10 cellular contexts compared by ENCODE assay signal in genomic region chr12:111274820-111275219, GRCh38.
DNase-seq lines count a peak whose midpoint lies in the region; ATAC-seq and TF ChIP-seq lines count a peak whose summit lies in the region.
"Had no signal": no experiment of that assay in that cellular context is flagged by ENCODE, and none has a peak within 500 bp of the region (broad histone marks: within the 10 kb centered on the region; RNA-seq: fewer than 3 reads in every experiment).

No MANE protein-coding gene starts in this region.

- peaks cover 34% of the 10 kb centered on the region for H3K27me3 Mint-ChIP-seq in MCF 10A (ENCODE audit: insufficient read depth, unreplicated experiment)

- DNase-seq in MCF 10A (ENCODE audit: unreplicated experiment) (peak; percentile 14), breast epithelium (ENCODE audit: low spot score in 2 of 2) (no peak), NB4 (ENCODE audit: low read depth) (peak; percentile 48), dermis blood vessel endothelial cell (peak; percentile 15), testis (no peak), NCI-H2029 treated with DMSO at 0.1 percent for 48 hours (lab: John Stamatoyannopoulos, UW) (no peak), stomach (no peak)
- DNase-seq: T-cell had no signal

- TF ChIP-seq CTCF in MCF 10A (IDR thresholded peaks at IDR 0.05; ENCODE audit: unreplicated experiment) (peak; percentile 27), breast epithelium (IDR thresholded peaks at IDR 0.05) (no peak), NB4 (IDR thresholded peaks at IDR 0.05; ENCODE audit: low read depth, low read length) (peak; percentile 76), testis (IDR thresholded peaks at IDR 0.05) (peak in 2 of 3 experiments; percentile 28 to 55), stomach (IDR thresholded peaks at IDR 0.05) (no peak)

- H3K4me1 Mint-ChIP-seq in MCF 10A (ENCODE audit: insufficient read depth, unreplicated experiment), result peaks cover 15% of the 10 kb centered on the region

- no peak overlapping the region for H3K27ac Mint-ChIP-seq in MCF 10A (ENCODE audit: low read depth, unreplicated experiment)
- H3K27ac Mint-ChIP-seq: activated T-helper 2 cell treated with anti-CD3 and anti-CD28 coated beads, Interferon-gamma antibody, Interleukin-2, Interleukin-4, amounts not matched to agents 10 μg/mL and 5 μg/mL and 100 μg/mL, durations not matched to agents 14 hours and 24 hours and 36 hours; T-cell had no signal

- no peak overlapping the region for H3K27ac ChIP-seq in breast epithelium
- no peak overlapping the region for H3K27ac ChIP-seq in testis
- no peak overlapping the region for H3K27ac ChIP-seq in stomach

- H3K36me3 ChIP-seq in breast epithelium (no peaks in the 10 kb centered on the region), testis (ENCODE audit: low read depth, missing control alignments) (no peaks in the 10 kb centered on the region), stomach (no peaks in the 10 kb centered on the region)

- H3K4me3 ChIP-seq in breast epithelium (no peak overlapping the region), NB4 (ENCODE audit: low read depth, low read length) (no peak overlapping the region), testis (no peak overlapping the region), stomach (no peak overlapping the region)

- peaks cover 5% of the 10 kb centered on the region in 2 donors for H3K9me3 ChIP-seq in breast epithelium
- H3K9me3 ChIP-seq in testis, result no peaks in the 10 kb centered on the region
- H3K9me3 ChIP-seq in stomach, result peaks cover 0 to 10% (median 5%) of the 10 kb centered on the region in 4 donors

- no peak for ATAC-seq in GM21786 (IDR thresholded peaks at IDR 0.05; ENCODE audit: unreplicated experiment)
- ATAC-seq: T-cell had no signal

- TF ChIP-seq POLR2A in breast epithelium (IDR thresholded peaks at IDR 0.05), result no peak
- no peak for TF ChIP-seq POLR2A in NB4 (IDR thresholded peaks at IDR 0.05; ENCODE audit: extremely low read depth, insufficient read length)
- no peak for TF ChIP-seq POLR2A in testis (IDR thresholded peaks at IDR 0.05)
- TF ChIP-seq POLR2A in stomach (IDR thresholded peaks at IDR 0.05), result no peak

- no peaks in the 10 kb centered on the region for H3K9me3 Mint-ChIP-seq in MCF 10A (ENCODE audit: unreplicated experiment)
- H3K9me3 Mint-ChIP-seq: activated T-helper 2 cell treated with anti-CD3 and anti-CD28 coated beads, Interferon-gamma antibody, Interleukin-2, Interleukin-4, amounts not matched to agents 10 μg/mL and 5 μg/mL and 100 μg/mL, durations not matched to agents 14 hours and 24 hours and 36 hours; T-cell had no signal

- H3K4me3 Mint-ChIP-seq in MCF 10A (ENCODE audit: unreplicated experiment), result no peak overlapping the region
- H3K4me3 Mint-ChIP-seq: T-cell had no signal

- H3K27me3 ChIP-seq in breast epithelium (peaks cover 0 to 72% of the 10 kb centered on the region in 2 donors), testis (no peaks in the 10 kb centered on the region), stomach (peaks cover 0 to 80% (median 6%) of the 10 kb centered on the region in 3 donors)

- H3K36me3 Mint-ChIP-seq in MCF 10A (ENCODE audit: insufficient read depth, unreplicated experiment), result no peaks in the 10 kb centered on the region
- H3K36me3 Mint-ChIP-seq: T-cell had no signal

- POLR2A ChIA-PET in MCF 10A (lab: Yijun Ruan, JAX), result no interaction called here

- no peak for TF ChIP-seq EP300 in stomach (IDR thresholded peaks at IDR 0.05)

- BruUV-seq in MCF 10A (replicated peaks; lab: Mats Ljungman, UMichigan), result no TSS peak

- WGBS in testis, 2 donors, result 67 to 72% methylated on average over 6 of the region's 6 CpGs
- 70 to 81% (median 71%) methylated on average over 6 of the region's 6 CpGs for WGBS in stomach, 5 donors

- intact Hi-C loops in MCF 10A (cut with micrococcal nuclease) (no loop called here), breast epithelium (cut with DNase I; ENCODE audit: low total_unique reads) (no loop called here), testis (cut with DNase I; ENCODE audit: low total_unique reads) (no loop called here), stomach (cut with DNase I; ENCODE audit: low total_unique reads) (no loop called here)

- CTCF ChIA-PET in MCF 10A (lab: Yijun Ruan, JAX), result interaction anchor here (0.5 to 6.8 kb wide), 12 partner anchors 11 to 546 kb away, joined by 3 to 78 read pairs (median 5); no protein-coding TSS in a partner anchor

- H3K4me1 ChIP-seq in breast epithelium (no peaks in the 10 kb centered on the region), testis (no peaks in the 10 kb centered on the region), stomach (no peaks in the 10 kb centered on the region)

Comparison
In these comparisons a context has a peak if more than half of its experiments do, and no peak if none do; other contexts are left out.
1. DNase-seq: peak in MCF 10A (single experiment), NB4 (single experiment) and dermis blood vessel endothelial cell (single experiment); none in breast epithelium (0 of 2), testis (single experiment), NCI-H2029 treated with DMSO at 0.1 percent for 48 hours (single experiment) and stomach (single experiment).
2. CTCF ChIP-seq: peak in MCF 10A (single experiment), NB4 (single experiment) and testis (2 of 3); none in breast epithelium (0 of 3) and stomach (0 of 7).